In genomic region chr4:161403781-161404180, GRCh38 we compare ENCODE assay signal across 34 cellular contexts.
"Had no signal": no experiment of that assay in that cellular context is flagged by ENCODE, and none has a peak within 500 bp of the region (broad histone marks: within the 10 kb centered on the region; RNA-seq: fewer than 3 reads in every experiment).

No MANE protein-coding gene starts in this region.

- H3K27me3 ChIP-seq: body of pancreas, breast epithelium had no signal

- H3K36me3 Mint-ChIP-seq: activated naive CD4-positive, alpha-beta T cell treated with anti-CD3 and anti-CD28 coated beads, Interleukin-2, amount 10 ng/mL, durations not matched to agents 7 days and 5 days; activated naive CD8-positive, alpha-beta T cell had no signal

- H3K4me3 Mint-ChIP-seq: activated CD4-positive, alpha-beta memory T cell treated with anti-CD3 and anti-CD28 coated beads for 36 hours; activated naive CD4-positive, alpha-beta T cell treated with anti-CD3 and anti-CD28 coated beads, Interleukin-2, amount 10 ng/mL, durations not matched to agents 7 days and 5 days; activated naive CD8-positive, alpha-beta T cell; activated naive CD8-positive, alpha-beta T cell treated with anti-CD3 and anti-CD28 coated beads, Interleukin-2, amount 50 U/mL, for 24 hours; activated T-cell treated with anti-CD3 and anti-CD28 coated beads, Interleukin-2, amount 50 U/mL, for 4 hours; activated T-helper 1 cell treated with anti-CD3 and anti-CD28 coated beads, Interleukin-12 subunit alpha, Interleukin-12 subunit beta, Interleukin-2, Interleukin-4 antibody, amounts not matched to agents 30 ng/mL and 10 ng/mL and 1 ng/mL, durations not matched to agents 14 hours and 24 hours and 36 hours had no signal

- H3K27ac Mint-ChIP-seq: activated CD4-positive, alpha-beta memory T cell treated with anti-CD3 and anti-CD28 coated beads for 36 hours; activated naive CD4-positive, alpha-beta T cell treated with anti-CD3 and anti-CD28 coated beads, Interleukin-2, amount 10 ng/mL, durations not matched to agents 7 days and 5 days; activated naive CD8-positive, alpha-beta T cell; activated naive CD8-positive, alpha-beta T cell treated with anti-CD3 and anti-CD28 coated beads, Interleukin-2, amount 50 U/mL, for 24 hours; activated T-helper 1 cell treated with anti-CD3 and anti-CD28 coated beads, Interleukin-12 subunit alpha, Interleukin-12 subunit beta, Interleukin-2, Interleukin-4 antibody, amounts not matched to agents 30 ng/mL and 10 ng/mL and 1 ng/mL, durations not matched to agents 14 hours and 24 hours and 36 hours had no signal

- H3K4me1 ChIP-seq: body of pancreas, breast epithelium had no signal

- H3K27me3 Mint-ChIP-seq: activated CD4-positive, alpha-beta memory T cell treated with anti-CD3 and anti-CD28 coated beads for 36 hours; activated naive CD4-positive, alpha-beta T cell treated with anti-CD3 and anti-CD28 coated beads, Interleukin-2, amount 10 ng/mL, durations not matched to agents 7 days and 5 days; activated naive CD8-positive, alpha-beta T cell; activated naive CD8-positive, alpha-beta T cell treated with anti-CD3 and anti-CD28 coated beads, Interleukin-2, amount 50 U/mL, for 24 hours had no signal

- H3K9me3 Mint-ChIP-seq: activated T-helper 1 cell treated with anti-CD3 and anti-CD28 coated beads, Interleukin-12 subunit alpha, Interleukin-12 subunit beta, Interleukin-2, Interleukin-4 antibody, amounts not matched to agents 30 ng/mL and 10 ng/mL and 1 ng/mL, durations not matched to agents 14 hours and 24 hours and 36 hours had no signal

- H3K27ac ChIP-seq: body of pancreas, breast epithelium, RWPE1, VCaP had no signal

- H3K9me3 ChIP-seq: body of pancreas, breast epithelium had no signal

- ATAC-seq: activated naive CD8-positive, alpha-beta T cell treated with anti-CD3 and anti-CD28 coated beads, Interleukin-2, amount 50 U/mL, for 24 hours; activated T-cell treated with anti-CD3 and anti-CD28 coated beads, Interleukin-2, amount 50 U/mL, for 4 hours; body of pancreas; Panc1; Right ventricle myocardium inferior had no signal

- H3K4me1 Mint-ChIP-seq: activated naive CD4-positive, alpha-beta T cell treated with anti-CD3 and anti-CD28 coated beads, Interleukin-2, amount 10 ng/mL, durations not matched to agents 7 days and 5 days; activated naive CD8-positive, alpha-beta T cell treated with anti-CD3 and anti-CD28 coated beads, Interleukin-2, amount 50 U/mL, for 24 hours had no signal

- H3K4me3 ChIP-seq: body of pancreas, breast epithelium had no signal

- H3K36me3 ChIP-seq: breast epithelium had no signal

- DNase-seq: activated CD4-positive, alpha-beta memory T cell treated with anti-CD3 and anti-CD28 coated beads for 36 hours; activated CD4-positive, alpha-beta T cell treated with anti-CD3 and anti-CD28 coated beads, Interleukin-2, amount 50 U/mL, for 1 hour; activated CD4-positive, CD25-positive, alpha-beta regulatory T cell; activated CD8-positive, alpha-beta memory T cell treated with anti-CD3 and anti-CD28 coated beads, Interleukin-2, amount 50 U/mL, for 4 hours; activated naive CD4-positive, alpha-beta T cell treated with anti-CD3 and anti-CD28 coated beads, Interleukin-2, amount 10 ng/mL, durations not matched to agents 7 days and 5 days; activated naive CD8-positive, alpha-beta T cell treated with anti-CD3 and anti-CD28 coated beads, Interleukin-2, amount 50 U/mL, for 24 hours; activated T-cell treated with anti-CD3 and anti-CD28 coated beads for 4 hours; activated T-cell treated with anti-CD3 and anti-CD28 coated beads, Interleukin-2, amount 50 U/mL, for 4 hours; anterior cingulate cortex; body of pancreas; caudate nucleus; cerebellar nuclear complex; Karpas-422; KBM-7; MM.1S; MV-4-11; NCI-H1092; NCI-H1436 treated with DMSO at 0.1 percent for 48 hours; NCI-H1694 treated with DMSO at 0.1 percent for 48 hours; NCI-H2029; NCI-H345; NCI-H524 treated with DMSO at 0.1 percent for 48 hours; SIG-M5; SW 1271; T-helper 1 cell; T-helper 2 cell; T-helper 9 cell had no signal
